9 cellular contexts compared by ENCODE assay signal in the genomic region with DNA sequence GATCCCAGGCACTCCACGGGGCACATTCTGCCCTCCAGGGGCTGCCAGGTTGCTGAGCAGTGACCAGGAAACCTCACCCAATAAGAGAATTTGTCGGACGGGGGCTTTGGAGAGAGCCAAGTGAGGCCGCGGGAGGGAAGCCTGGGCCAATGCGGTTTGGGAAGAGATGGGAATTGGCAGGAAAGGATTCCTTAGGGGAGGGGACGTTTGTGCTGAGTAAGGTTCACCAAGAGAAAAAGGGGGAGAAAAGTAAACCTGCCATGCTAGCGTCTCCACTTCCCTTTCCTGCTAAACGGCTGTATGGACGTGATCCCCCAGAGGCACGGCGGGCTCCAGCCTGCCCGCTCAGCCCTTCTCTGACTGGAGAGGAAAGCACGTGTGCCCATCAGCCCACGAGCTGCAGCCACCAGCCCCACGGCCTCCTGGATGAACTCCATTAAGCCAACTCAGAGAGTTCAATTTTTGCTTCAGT.
DNase-seq lines count a peak whose midpoint lies in the region; ATAC-seq, FAIRE-seq and TF ChIP-seq lines count a peak whose summit lies in the region.
"Had no signal": no experiment of that assay in that cellular context is flagged by ENCODE, and none has a peak within 500 bp of the region (broad histone marks: within the 10 kb centered on the region; RNA-seq: fewer than 3 reads in every experiment).

No MANE protein-coding gene starts in this region.

- TF ChIP-seq RAD21 in HepG2 (CRISPR knock-in tag; IDR thresholded peaks at IDR 0.05), result no peak

- no peak overlapping the region for H2AFZ ChIP-seq in HepG2 (ENCODE audit: low read length)
- H2AFZ ChIP-seq in Karpas-422 (ENCODE audit: low read length), result no peak overlapping the region

- WGBS in right lobe of liver (ENCODE audit: insufficient coverage, low coverage, low lambda C conversion rate, missing lambda C conversion rate), result 60% methylated on average over 14 of the region's 16 CpGs
- 62% methylated on average over 16 of the region's 16 CpGs for WGBS in HepG2 (ENCODE audit: low lambda C conversion rate)
- 33 to 51% methylated on average over 16 of the region's 16 CpGs for WGBS in esophagus, 2 donors

- in situ Hi-C loops in HepG2 (cut with HindIII; ENCODE audit: extremely low pct_ligation_motif_present, low pct_unique_long_range_greater_than_20kb), result no loop called here

- H3K9ac ChIP-seq in HepG2 (ENCODE audit: insufficient read depth, low read depth, low read length), result no peak overlapping the region
- no peak overlapping the region for H3K9ac ChIP-seq in Karpas-422 (ENCODE audit: low read length)

- no peaks in the 10 kb centered on the region for H3K9me3 ChIP-seq in right lobe of liver
- no peaks in the 10 kb centered on the region for H3K9me3 ChIP-seq in HepG2 (ENCODE audit: low read length)
- no peaks in the 10 kb centered on the region for H3K9me3 ChIP-seq in esophagus (ENCODE audit: control insufficient read depth in 2 of 2, insufficient read depth in 1 of 2, low read depth in 1 of 2, low read length in 1 of 2)
- no peaks in the 10 kb centered on the region for H3K9me3 ChIP-seq in uterus
- H3K9me3 ChIP-seq in Karpas-422 (ENCODE audit: low read length), result no peaks in the 10 kb centered on the region

- H3K27ac ChIP-seq in right lobe of liver (no peak overlapping the region), HepG2 (ENCODE audit: extremely low read length, insufficient read depth, low read length) (no peak overlapping the region), esophagus (ENCODE audit: low read depth in 2 of 2, low read length in 1 of 2) (peak overlapping the region; percentile 1 to 28), uterus (no peak overlapping the region), Karpas-422 (ENCODE audit: low read length) (no peak overlapping the region)

- no peaks in the 10 kb centered on the region for H3K79me2 ChIP-seq in HepG2 (ENCODE audit: insufficient read depth, low read length)
- no peaks in the 10 kb centered on the region for H3K79me2 ChIP-seq in Karpas-422 (ENCODE audit: low read length)

- no peak for TF ChIP-seq POLR2A in right lobe of liver (IDR thresholded peaks at IDR 0.05)
- no peak for TF ChIP-seq POLR2A in HepG2 (IDR thresholded peaks at IDR 0.05; ENCODE audit: insufficient read depth in 1 of 2, low read depth in 2 of 2, low read length in 2 of 2)
- no peak for TF ChIP-seq POLR2A in GM12892 (IDR thresholded peaks at IDR 0.05; ENCODE audit: low read depth, low read length)
- TF ChIP-seq POLR2A in uterus (IDR thresholded peaks at IDR 0.05), result no peak

- no peak overlapping the region for H3K4me3 ChIP-seq in right lobe of liver
- no peak overlapping the region for H3K4me3 ChIP-seq in HepG2 (replicated peaks in 1 of 3; ENCODE audit: insufficient read depth in 1 of 3, low read depth in 2 of 3, low read length in 3 of 3)
- no peak overlapping the region for H3K4me3 ChIP-seq in esophagus (ENCODE audit: low read depth in 1 of 2, low read length in 2 of 2)
- H3K4me3 ChIP-seq in uterus, result no peak overlapping the region
- H3K4me3 ChIP-seq in Karpas-422 (ENCODE audit: low read length), result no peak overlapping the region

- H4K20me1 ChIP-seq in HepG2 (ENCODE audit: insufficient read depth, low read length) (no peaks in the 10 kb centered on the region), Karpas-422 (ENCODE audit: insufficient read depth, low read depth, low read length) (no peaks in the 10 kb centered on the region)

- TF ChIP-seq CTCF in right lobe of liver (IDR thresholded peaks at IDR 0.05) (no peak), HepG2 (CRISPR knock-in tag; IDR thresholded peaks at IDR 0.05) (no peak), uterus (IDR thresholded peaks at IDR 0.05) (no peak)

- POLR2A ChIA-PET in HepG2 (lab: Yijun Ruan, JAX), result no interaction called here

- TF ChIP-seq EP300 in HepG2 (IDR thresholded peaks at IDR 0.05; ENCODE audit: low read depth in 2 of 2, low read length in 2 of 2) (no peak), HepG2 (CRISPR knock-in tag; IDR thresholded peaks at IDR 0.05; ENCODE audit: borderline replicate concordance) (no peak)

- H3K4me1 ChIP-seq in right lobe of liver (peaks cover 0 to 13% (median 0%) of the 10 kb centered on the region in 4 donors), HepG2 (ENCODE audit: insufficient read depth, low read length) (peaks cover 13% of the 10 kb centered on the region), esophagus (ENCODE audit: control insufficient read depth in 2 of 2, insufficient read depth in 2 of 2, low read length in 1 of 2) (peaks cover 0 to 5% of the 10 kb centered on the region in 2 donors), uterus (peaks cover 4 to 8% of the 10 kb centered on the region in 2 donors), Karpas-422 (ENCODE audit: low read length) (peaks cover 4% of the 10 kb centered on the region)

- no peaks in the 10 kb centered on the region for H3K9me2 ChIP-seq in Karpas-422 (replicated peaks; ENCODE audit: insufficient read depth, low read length)

- CTCF ChIA-PET in HepG2 (lab: Yijun Ruan, JAX; ENCODE audit: low intra/inter-chr PET ratio, low total read pairs), result no interaction called here

- H3K27me3 ChIP-seq in right lobe of liver (no peaks in the 10 kb centered on the region), HepG2 (ENCODE audit: control insufficient read depth in 1 of 2, insufficient read depth in 2 of 2, low read length in 2 of 2) (peaks cover 0 to 27% of the 10 kb centered on the region in 2 experiments; a peak in 4 of 5 replicates), esophagus (ENCODE audit: control insufficient read depth in 1 of 2, insufficient read depth in 2 of 2, low read length in 2 of 2) (no peaks in the 10 kb centered on the region), uterus (no peaks in the 10 kb centered on the region), Karpas-422 (ENCODE audit: low read length) (no peaks in the 10 kb centered on the region)

- FAIRE-seq in HepG2 (lab: Jason Lieb, UNC) (no peak), GM12892 (lab: Jason Lieb, UNC) (no peak)
- FAIRE-seq: TTC549 had no signal

- ATAC-seq in right lobe of liver, result peak; percentile 33 to 46 (median 42)
- no peak for ATAC-seq in HepG2
- ATAC-seq in HG03558 (IDR thresholded peaks at IDR 0.05; ENCODE audit: extremely low read depth, unreplicated experiment), result peak; percentile 3

- no TSS peak for BruUV-seq in HepG2 (replicated peaks; lab: Mats Ljungman, UMichigan)

- no peak for DNase-seq in right lobe of liver
- no peak for DNase-seq in HepG2 (ENCODE audit: low spot score)
- DNase-seq in GM12892 (ENCODE audit: insufficient read length), result no peak
- no peak for DNase-seq in uterus
- no peak for DNase-seq in Karpas-422
- no peak for DNase-seq in NCI-H748 (lab: John Stamatoyannopoulos, UW; ENCODE audit: unreplicated experiment)

- no peaks in the 10 kb centered on the region for H3K36me3 ChIP-seq in right lobe of liver
- H3K36me3 ChIP-seq in HepG2 (replicated peaks in 1 of 2; ENCODE audit: control insufficient read depth in 1 of 2, insufficient read depth in 2 of 2, low read length in 2 of 2), result no peaks in the 10 kb centered on the region
- H3K36me3 ChIP-seq in esophagus (ENCODE audit: control insufficient read depth in 2 of 2, insufficient read depth in 2 of 2, low read length in 1 of 2), result no peaks in the 10 kb centered on the region
- no peaks in the 10 kb centered on the region for H3K36me3 ChIP-seq in uterus
- H3K36me3 ChIP-seq in Karpas-422 (ENCODE audit: insufficient read depth, low read length), result no peaks in the 10 kb centered on the region

- H3K4me2 ChIP-seq in HepG2 (ENCODE audit: low read depth, low read length), result no peak overlapping the region
- H3K4me2 ChIP-seq in Karpas-422 (ENCODE audit: low read depth, low read length, poor library complexity, severe bottlenecking), result no peak overlapping the region

- intact Hi-C loops in right lobe of liver (cut with DNase I) (no loop called here), HepG2 (cut with micrococcal nuclease; ENCODE audit: unreplicated experiment) (no loop called here), uterus (cut with DNase I; ENCODE audit: low total_unique reads) (no loop called here)

TF ChIP-seq in HepG2, 621 proteins besides CTCF, POLR2A, EP300 and RAD21 (continues in another document):
- TF ChIP-seq THAP11 (CRISPR knock-in tag; IDR thresholded peaks at IDR 0.05), result no peak
- TF ChIP-seq ZNF382 (CRISPR knock-in tag; IDR thresholded peaks at IDR 0.05; ENCODE audit: borderline replicate concordance), result no peak
- TF ChIP-seq ZNF160 (CRISPR knock-in tag; IDR thresholded peaks at IDR 0.05), result no peak
- no peak for TF ChIP-seq MTA3 (CRISPR knock-in tag; IDR thresholded peaks at IDR 0.05)
- TF ChIP-seq FOXP1 (IDR thresholded peaks at IDR 0.05), result no peak
- TF ChIP-seq FOXP1 (CRISPR knock-in tag; IDR thresholded peaks at IDR 0.05), result no peak
- TF ChIP-seq BCL6 (CRISPR knock-in tag; IDR thresholded peaks at IDR 0.05), result no peak
- no peak for TF ChIP-seq ZNF781 (CRISPR knock-in tag; IDR thresholded peaks at IDR 0.05; ENCODE audit: borderline replicate concordance, not compliant biosample characterization)
- no peak for TF ChIP-seq SMC3 (IDR thresholded peaks at IDR 0.05; ENCODE audit: low read length)
- no peak for TF ChIP-seq KDM3A (CRISPR knock-in tag; IDR thresholded peaks at IDR 0.05; ENCODE audit: low read depth)
- TF ChIP-seq ZMYM2 (CRISPR knock-in tag; IDR thresholded peaks at IDR 0.05), result no peak
- TF ChIP-seq POLR2G (IDR thresholded peaks at IDR 0.05; ENCODE audit: low read depth, low read length), result no peak
- TF ChIP-seq, protein P1, sequence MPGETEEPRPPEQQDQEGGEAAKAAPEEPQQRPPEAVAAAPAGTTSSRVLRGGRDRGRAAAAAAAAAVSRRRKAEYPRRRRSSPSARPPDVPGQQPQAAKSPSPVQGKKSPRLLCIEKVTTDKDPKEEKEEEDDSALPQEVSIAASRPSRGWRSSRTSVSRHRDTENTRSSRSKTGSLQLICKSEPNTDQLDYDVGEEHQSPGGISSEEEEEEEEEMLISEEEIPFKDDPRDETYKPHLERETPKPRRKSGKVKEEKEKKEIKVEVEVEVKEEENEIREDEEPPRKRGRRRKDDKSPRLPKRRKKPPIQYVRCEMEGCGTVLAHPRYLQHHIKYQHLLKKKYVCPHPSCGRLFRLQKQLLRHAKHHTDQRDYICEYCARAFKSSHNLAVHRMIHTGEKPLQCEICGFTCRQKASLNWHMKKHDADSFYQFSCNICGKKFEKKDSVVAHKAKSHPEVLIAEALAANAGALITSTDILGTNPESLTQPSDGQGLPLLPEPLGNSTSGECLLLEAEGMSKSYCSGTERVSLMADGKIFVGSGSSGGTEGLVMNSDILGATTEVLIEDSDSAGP (CRISPR knock-in tag; IDR thresholded peaks at IDR 0.05; ENCODE audit: borderline replicate concordance), result no peak

Comparison
In these comparisons a context has a peak if more than half of its experiments do, and no peak if none do; other contexts are left out.
1. H3K27ac ChIP-seq: peak in esophagus (2 of 2); none in right lobe of liver (0 of 3), HepG2 (single experiment), uterus (0 of 2) and Karpas-422 (single experiment).